ENCODE assay signal across 1 cellular context in the genomic region with DNA sequence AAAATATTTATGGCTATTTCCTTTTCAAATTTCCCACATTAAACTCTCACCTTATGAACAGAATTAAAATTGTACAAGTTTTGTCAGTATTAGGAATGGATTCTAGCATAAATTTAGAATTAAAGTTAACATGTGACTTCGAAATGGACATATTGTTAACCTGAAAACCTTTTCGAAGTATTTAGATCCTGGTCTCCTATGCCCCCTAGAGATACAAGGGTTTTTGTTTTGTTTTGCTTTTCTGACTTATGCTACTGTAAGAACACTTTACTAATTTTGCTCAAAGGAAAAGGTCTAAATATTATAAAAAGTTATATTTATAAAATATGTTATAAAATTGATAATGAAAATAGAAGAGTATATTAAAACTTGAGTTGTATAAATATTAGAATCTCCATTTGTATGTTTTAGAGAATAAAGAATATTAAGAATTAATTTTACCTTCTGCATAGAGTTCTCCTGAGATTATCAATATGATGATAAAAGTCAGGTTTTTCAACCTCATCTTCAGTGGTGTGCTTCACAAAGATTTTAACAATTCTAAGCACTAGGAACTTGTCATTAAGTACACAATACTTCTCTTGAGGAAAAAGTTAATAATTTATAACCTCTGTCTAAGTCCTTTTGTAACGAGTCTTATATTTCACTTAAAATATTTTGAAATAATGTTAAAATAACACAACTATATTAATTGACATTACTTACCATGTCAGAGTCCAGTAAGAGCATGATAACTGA.
TF ChIP-seq lines count a peak whose summit lies in the region.

A gene with protein sequence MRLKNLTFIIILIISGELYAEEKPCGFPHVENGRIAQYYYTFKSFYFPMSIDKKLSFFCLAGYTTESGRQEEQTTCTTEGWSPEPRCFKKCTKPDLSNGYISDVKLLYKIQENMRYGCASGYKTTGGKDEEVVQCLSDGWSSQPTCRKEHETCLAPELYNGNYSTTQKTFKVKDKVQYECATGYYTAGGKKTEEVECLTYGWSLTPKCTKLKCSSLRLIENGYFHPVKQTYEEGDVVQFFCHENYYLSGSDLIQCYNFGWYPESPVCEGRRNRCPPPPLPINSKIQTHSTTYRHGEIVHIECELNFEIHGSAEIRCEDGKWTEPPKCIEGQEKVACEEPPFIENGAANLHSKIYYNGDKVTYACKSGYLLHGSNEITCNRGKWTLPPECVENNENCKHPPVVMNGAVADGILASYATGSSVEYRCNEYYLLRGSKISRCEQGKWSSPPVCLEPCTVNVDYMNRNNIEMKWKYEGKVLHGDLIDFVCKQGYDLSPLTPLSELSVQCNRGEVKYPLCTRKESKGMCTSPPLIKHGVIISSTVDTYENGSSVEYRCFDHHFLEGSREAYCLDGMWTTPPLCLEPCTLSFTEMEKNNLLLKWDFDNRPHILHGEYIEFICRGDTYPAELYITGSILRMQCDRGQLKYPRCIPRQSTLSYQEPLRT (minus strand): TSS at position 542 of the 738 bp plus-strand sequence. CDS start 37 bp downstream, at position 505.

TF ChIP-seq in IMR-90, 13 proteins besides CTCF, POLR2A, EP300 and RAD21 (continued from another document):
- TF ChIP-seq USF2 (IDR thresholded peaks at IDR 0.05; ENCODE audit: low read depth, low read length) (no peak), RCOR1 (IDR thresholded peaks at IDR 0.05; ENCODE audit: insufficient replicate concordance, low read length) (no peak), MAFK (IDR thresholded peaks at IDR 0.05; ENCODE audit: low read depth, low read length) (no peak), RFX5 (IDR thresholded peaks at IDR 0.05; ENCODE audit: low read depth, low read length) (no peak), FOS (IDR thresholded peaks at IDR 0.05; ENCODE audit: low read depth, low read length) (no peak), CHD1 (IDR thresholded peaks at IDR 0.05; ENCODE audit: low read depth, low read length) (no peak)
